1 cellular context compared by ENCODE assay signal in genomic region chr19:11925584-11926187, GRCh38.
TF ChIP-seq lines count a peak whose summit lies in the region.

No MANE protein-coding gene starts in this region.

TF ChIP-seq in HepG2, 621 proteins besides CTCF, POLR2A, EP300 and RAD21 (continued from another document):
- TF ChIP-seq PHF21A (CRISPR knock-in tag; IDR thresholded peaks at IDR 0.05) (peak; percentile 14; the same call in 1 of the 2 replicates), BATF2 (CRISPR knock-in tag; IDR thresholded peaks at IDR 0.05) (0 out of 2 replicates have a peak, but pooled peaks have one; percentile 1)
